ENCODE assay signal across 1 cellular context in genomic region chr4:153645183-153645582, GRCh38.
TF ChIP-seq lines count a peak whose summit lies in the region.

No MANE protein-coding gene starts in this region.

TF ChIP-seq in IMR-90, 13 proteins besides CTCF, POLR2A, EP300 and RAD21 (continued from another document):
- no peak for TF ChIP-seq ELK1 (IDR thresholded peaks at IDR 0.05; ENCODE audit: borderline replicate concordance, low read depth, low read length)
- TF ChIP-seq NFE2L2 (IDR thresholded peaks at IDR 0.05; ENCODE audit: low read depth, low read length), result no peak
- no peak for TF ChIP-seq RCOR1 (IDR thresholded peaks at IDR 0.05; ENCODE audit: insufficient replicate concordance, low read length)
- no peak for TF ChIP-seq MAZ (IDR thresholded peaks at IDR 0.05; ENCODE audit: borderline replicate concordance, low read depth, low read length)
- TF ChIP-seq USF2 (IDR thresholded peaks at IDR 0.05; ENCODE audit: low read depth, low read length), result no peak
- TF ChIP-seq CHD1 (IDR thresholded peaks at IDR 0.05; ENCODE audit: low read depth, low read length), result no peak
- no peak for TF ChIP-seq CEBPB (IDR thresholded peaks at IDR 0.05; ENCODE audit: low read depth, low read length)
- no peak for TF ChIP-seq MAFK (IDR thresholded peaks at IDR 0.05; ENCODE audit: low read depth, low read length)
